Comparison of ENCODE assay signal across 6 cellular contexts in genomic region chr1:209793711-209794110, GRCh38. TPM values are rescaled to one million over a fixed set of nuclear protein-coding genes. Genes with fewer than 3 reads are reported as not detected.
"Had no signal": no experiment of that assay in that cellular context is flagged by ENCODE, and none has a peak within 500 bp of the region (broad histone marks: within the 10 kb centered on the region; RNA-seq: fewer than 3 reads in every experiment).

No MANE protein-coding gene starts in this region.

RNA-seq across cellular contexts. Expression of gene IRF6, which starts 12.2 kb away (rescaled TPM):
- total RNA-seq: H4 had no signal

RNA-seq across cellular contexts. Expression of gene TRAF3IP3, which starts 37.9 kb away (rescaled TPM):
- total RNA-seq: GM23248, GM23338, H1, H4, H7, H9 had no signal
- polyA plus RNA-seq: GM23248, GM23338, H1 had no signal
